ENCODE assay signal across 1 cellular context in the genomic region with DNA sequence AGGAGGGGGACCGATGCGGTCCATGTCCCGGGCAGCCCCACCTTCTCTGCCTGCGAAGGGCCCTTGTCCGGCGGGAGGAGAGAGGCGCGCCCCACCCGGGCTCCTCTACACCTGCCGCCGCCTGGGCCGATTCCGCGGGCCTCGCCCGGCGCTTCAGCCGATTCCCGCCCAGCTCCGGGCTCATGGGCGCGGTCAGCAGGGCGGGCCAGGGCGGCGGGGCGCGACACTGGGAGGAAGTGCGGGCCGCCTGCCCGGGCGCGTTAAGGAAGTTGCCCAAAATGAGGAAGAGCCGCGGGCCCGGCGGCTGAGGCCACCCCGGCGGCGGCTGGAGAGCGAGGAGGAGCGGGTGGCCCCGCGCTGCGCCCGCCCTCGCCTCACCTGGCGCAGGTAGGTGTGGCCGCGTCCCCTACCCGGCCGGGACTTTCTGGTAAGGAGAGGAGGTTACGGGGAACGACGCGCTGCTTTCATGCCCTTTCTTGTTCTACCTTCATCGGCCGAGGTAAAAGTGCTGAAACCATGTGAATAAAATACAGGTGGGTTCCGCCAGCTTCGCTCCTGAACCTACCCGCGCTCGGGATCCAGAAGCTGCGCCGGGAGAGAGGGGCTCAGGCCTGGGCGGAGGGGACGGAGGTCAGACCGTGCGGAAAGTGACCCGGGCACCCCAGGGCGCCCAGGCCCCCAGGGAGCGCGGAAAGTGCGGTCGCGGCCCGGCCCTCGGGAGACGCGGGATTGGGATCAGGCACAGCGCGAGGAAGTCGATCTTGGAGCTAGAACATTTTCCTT.
TF ChIP-seq lines count a peak whose summit lies in the region.

A gene (plus strand): TSS at position 313 of the 783 bp plus-strand sequence. CDS start 42,080 bp downstream, outside the sequence.

TF ChIP-seq in K562, 482 proteins besides CTCF, POLR2A, EP300 and RAD21 (continued from another document):
- TF ChIP-seq, protein P1, sequence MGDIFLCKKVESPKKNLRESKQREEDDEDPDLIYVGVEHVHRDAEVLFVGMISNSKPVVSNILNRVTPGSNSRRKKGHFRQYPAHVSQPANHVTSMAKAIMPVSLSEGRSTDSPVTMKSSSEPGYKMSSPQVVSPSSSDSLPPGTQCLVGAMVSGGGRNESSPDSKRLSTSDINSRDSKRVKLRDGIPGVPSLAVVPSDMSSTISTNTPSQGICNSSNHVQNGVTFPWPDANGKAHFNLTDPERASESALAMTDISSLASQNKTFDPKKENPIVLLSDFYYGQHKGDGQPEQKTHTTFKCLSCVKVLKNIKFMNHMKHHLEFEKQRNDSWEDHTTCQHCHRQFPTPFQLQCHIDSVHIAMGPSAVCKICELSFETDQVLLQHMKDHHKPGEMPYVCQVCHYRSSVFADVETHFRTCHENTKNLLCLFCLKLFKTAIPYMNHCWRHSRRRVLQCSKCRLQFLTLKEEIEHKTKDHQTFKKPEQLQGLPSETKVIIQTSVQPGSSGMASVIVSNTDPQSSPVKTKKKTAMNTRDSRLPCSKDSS (IDR thresholded peaks at IDR 0.05; ENCODE audit: low read depth, partially characterized antibody), result no peak
- TF ChIP-seq NFATC3 (IDR thresholded peaks at IDR 0.05) (no peak), SIN3B (IDR thresholded peaks at IDR 0.05; ENCODE audit: low read depth) (no peak), MBD2 (IDR thresholded peaks at IDR 0.05; ENCODE audit: borderline replicate concordance, low read depth) (no peak), NR3C1 (CRISPR knock-in tag; IDR thresholded peaks at IDR 0.05) (no peak), SUPT5H (IDR thresholded peaks at IDR 0.05) (no peak; the same call in 1 of the 2 replicates), ZNF76 (CRISPR knock-in tag; IDR thresholded peaks at IDR 0.05; ENCODE audit: borderline replicate concordance) (no peak), ZBTB7A (IDR thresholded peaks at IDR 0.05; ENCODE audit: borderline replicate concordance, control insufficient read depth, low read depth, low read length) (no peak), ZNF133 (CRISPR knock-in tag; IDR thresholded peaks at IDR 0.05) (no peak), KLF6 (CRISPR knock-in tag; IDR thresholded peaks at IDR 0.05; ENCODE audit: borderline replicate concordance) (no peak), SOX6 (IDR thresholded peaks at IDR 0.05) (no peak), RB1 (IDR thresholded peaks at IDR 0.05; ENCODE audit: low read depth) (peak; percentile 81; the same call in 1 of the 2 replicates), ZNF79 (CRISPR knock-in tag; IDR thresholded peaks at IDR 0.05; ENCODE audit: low read depth) (no peak), ATF1 (CRISPR knock-in tag; IDR thresholded peaks at IDR 0.05) (no peak), ATF1 (tag; IDR thresholded peaks at IDR 0.05) (0 out of 2 replicates have a peak, but pooled peaks have one; percentile 17), ZNF785 (CRISPR knock-in tag; IDR thresholded peaks at IDR 0.05) (no peak), TEAD1 (CRISPR knock-in tag; IDR thresholded peaks at IDR 0.05) (no peak), ZFP1 (CRISPR knock-in tag; IDR thresholded peaks at IDR 0.05) (no peak)
- TF ChIP-seq, protein P2, sequence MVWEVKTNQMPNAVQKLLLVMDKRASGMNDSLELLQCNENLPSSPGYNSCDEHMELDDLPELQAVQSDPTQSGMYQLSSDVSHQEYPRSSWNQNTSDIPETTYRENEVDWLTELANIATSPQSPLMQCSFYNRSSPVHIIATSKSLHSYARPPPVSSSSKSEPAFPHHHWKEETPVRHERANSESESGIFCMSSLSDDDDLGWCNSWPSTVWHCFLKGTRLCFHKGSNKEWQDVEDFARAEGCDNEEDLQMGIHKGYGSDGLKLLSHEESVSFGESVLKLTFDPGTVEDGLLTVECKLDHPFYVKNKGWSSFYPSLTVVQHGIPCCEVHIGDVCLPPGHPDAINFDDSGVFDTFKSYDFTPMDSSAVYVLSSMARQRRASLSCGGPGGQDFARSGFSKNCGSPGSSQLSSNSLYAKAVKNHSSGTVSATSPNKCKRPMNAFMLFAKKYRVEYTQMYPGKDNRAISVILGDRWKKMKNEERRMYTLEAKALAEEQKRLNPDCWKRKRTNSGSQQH (CRISPR knock-in tag; IDR thresholded peaks at IDR 0.05), result no peak
- TF ChIP-seq, protein P3, sequence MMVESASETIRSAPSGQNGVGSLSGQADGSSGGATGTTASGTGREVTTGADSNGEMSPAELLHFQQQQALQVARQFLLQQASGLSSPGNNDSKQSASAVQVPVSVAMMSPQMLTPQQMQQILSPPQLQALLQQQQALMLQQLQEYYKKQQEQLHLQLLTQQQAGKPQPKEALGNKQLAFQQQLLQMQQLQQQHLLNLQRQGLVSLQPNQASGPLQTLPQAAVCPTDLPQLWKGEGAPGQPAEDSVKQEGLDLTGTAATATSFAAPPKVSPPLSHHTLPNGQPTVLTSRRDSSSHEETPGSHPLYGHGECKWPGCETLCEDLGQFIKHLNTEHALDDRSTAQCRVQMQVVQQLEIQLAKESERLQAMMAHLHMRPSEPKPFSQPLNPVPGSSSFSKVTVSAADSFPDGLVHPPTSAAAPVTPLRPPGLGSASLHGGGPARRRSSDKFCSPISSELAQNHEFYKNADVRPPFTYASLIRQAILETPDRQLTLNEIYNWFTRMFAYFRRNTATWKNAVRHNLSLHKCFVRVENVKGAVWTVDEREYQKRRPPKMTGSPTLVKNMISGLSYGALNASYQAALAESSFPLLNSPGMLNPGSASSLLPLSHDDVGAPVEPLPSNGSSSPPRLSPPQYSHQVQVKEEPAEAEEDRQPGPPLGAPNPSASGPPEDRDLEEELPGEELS (CRISPR knock-in tag; IDR thresholded peaks at IDR 0.05; ENCODE audit: borderline replicate concordance), result no peak; the same call in 1 of the 2 replicates
